Comparison of ENCODE assay signal across 24 cellular contexts in the genomic region with DNA sequence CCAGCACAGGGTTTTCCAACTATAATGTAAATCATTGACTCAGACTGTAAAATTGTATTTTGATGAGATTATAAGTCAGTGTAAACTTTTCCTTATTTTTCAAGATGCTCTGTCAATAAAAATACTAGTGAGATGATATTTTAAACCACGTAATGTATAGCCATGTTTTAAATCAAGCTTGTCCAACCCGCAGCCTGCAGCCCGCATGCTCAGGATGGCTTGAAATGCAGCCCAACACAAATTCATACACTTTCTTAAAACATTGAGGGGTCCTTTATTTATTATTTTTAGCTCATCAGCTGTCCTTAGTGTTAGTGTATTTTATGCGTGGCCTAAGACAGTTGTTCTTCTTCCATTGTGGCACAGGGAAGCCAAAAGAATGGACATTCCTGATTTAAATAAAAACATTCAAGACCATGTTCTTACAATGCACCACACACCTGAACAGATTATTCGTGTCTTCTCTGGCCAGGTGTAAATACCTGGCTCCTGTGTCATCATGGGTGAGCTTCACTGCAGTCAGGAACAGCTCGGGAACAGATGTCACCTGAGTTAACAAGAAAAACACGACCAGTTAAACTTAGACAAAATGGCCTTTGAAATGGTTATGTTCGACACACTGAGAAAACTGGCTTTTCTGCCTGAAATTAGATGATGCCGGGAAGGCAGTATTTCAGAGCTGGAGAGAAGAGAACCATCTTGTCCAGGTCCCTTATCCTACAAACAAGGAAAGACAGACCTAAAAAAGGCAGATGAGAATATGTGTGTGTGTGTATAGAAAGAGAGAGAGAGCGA.
"Had no signal": no experiment of that assay in that cellular context is flagged by ENCODE, and none has a peak within 500 bp of the region (broad histone marks: within the 10 kb centered on the region; RNA-seq: fewer than 3 reads in every experiment).

No MANE protein-coding gene starts in this region.

- H3K27me3 Mint-ChIP-seq: memory B cell; naive B cell; natural killer cell treated with Interleukin-12 subunit alpha and Interleukin-12 subunit beta and Interleukin-15 and Interleukin-18, amount 100 ng/mL, for 72 hours; progenitor cell of endocrine pancreas; stimulated activated naive B cell treated with anti-CD40 and anti-IgM and Interleukin-4, amounts not matched to agents 10 μg/mL and 1 μg/mL and 100 μg/mL, for 72 hours; stimulated activated naive CD8-positive, alpha-beta T cell treated with anti-CD3 and anti-CD28 coated beads, Interleukin-15, Interleukin-2, amounts not matched to agents 100 ng/mL and 50 ng/mL, for 24 hours had no signal

- H3K36me3 ChIP-seq: uterus had no signal

- H3K4me3 ChIP-seq: dorsolateral prefrontal cortex, esophagus squamous epithelium, lower lobe of right lung, mucosa of descending colon, right lobe of liver, thoracic aorta, tibial nerve, upper lobe of right lung, uterus had no signal

- H3K27me3 ChIP-seq: dorsolateral prefrontal cortex, esophagus squamous epithelium, neutrophil, right lobe of liver, tibial nerve, upper lobe of right lung, uterus had no signal

- H3K27ac Mint-ChIP-seq: memory B cell; naive B cell; natural killer cell treated with Interleukin-12 subunit alpha and Interleukin-12 subunit beta and Interleukin-15 and Interleukin-18, amount 100 ng/mL, for 72 hours; progenitor cell of endocrine pancreas; stimulated activated naive B cell treated with anti-CD40 and anti-IgM and Interleukin-4, amounts not matched to agents 10 μg/mL and 1 μg/mL and 100 μg/mL, for 72 hours; stimulated activated naive CD8-positive, alpha-beta T cell treated with anti-CD3 and anti-CD28 coated beads, Interleukin-15, Interleukin-2, amounts not matched to agents 100 ng/mL and 50 ng/mL, for 24 hours had no signal

- H3K9me3 ChIP-seq: esophagus squamous epithelium, lower lobe of right lung, mucosa of descending colon, neutrophil, right lobe of liver, thoracic aorta, tibial nerve, upper lobe of right lung, uterus had no signal

- H3K27ac ChIP-seq: dorsolateral prefrontal cortex, esophagus squamous epithelium, lower lobe of right lung, neutrophil, parathyroid adenoma, right lobe of liver, thoracic aorta, tibial nerve, upper lobe of right lung, uterus had no signal

- H3K4me1 ChIP-seq: parathyroid adenoma had no signal

- DNase-seq: cerebellar nuclear complex; dorsolateral prefrontal cortex; effector CD4-positive, alpha-beta T cell; erythroblast; esophagus squamous epithelium; head of caudate nucleus; left ventricle myocardium superior; lower lobe of right lung; mucosa of descending colon; naive B cell; right lobe of liver; stimulated activated CD4-positive, alpha-beta T cell treated with anti-CD3 and anti-CD28 coated beads, Interleukin-2, amount 100 ng/mL, for 48 hours; stimulated activated naive B cell treated with anti-CD40 and anti-IgM and Interleukin-4, amounts not matched to agents 10 μg/mL and 1 μg/mL and 100 μg/mL, for 72 hours; upper lobe of right lung; uterus had no signal

- H3K4me3 Mint-ChIP-seq: memory B cell; natural killer cell treated with Interleukin-12 subunit alpha and Interleukin-12 subunit beta and Interleukin-15 and Interleukin-18, amount 100 ng/mL, for 72 hours; neural crest cell; stimulated activated naive B cell treated with anti-CD40 and anti-IgM and Interleukin-4, amounts not matched to agents 10 μg/mL and 1 μg/mL and 100 μg/mL, for 72 hours; stimulated activated naive CD8-positive, alpha-beta T cell treated with anti-CD3 and anti-CD28 coated beads, Interleukin-15, Interleukin-2, amounts not matched to agents 100 ng/mL and 50 ng/mL, for 24 hours had no signal

- H2AFZ ChIP-seq: parathyroid adenoma had no signal

- H3K9me3 Mint-ChIP-seq: memory B cell; naive B cell; natural killer cell treated with Interleukin-12 subunit alpha and Interleukin-12 subunit beta and Interleukin-15 and Interleukin-18, amount 100 ng/mL, for 72 hours; neural crest cell; stimulated activated naive CD8-positive, alpha-beta T cell treated with anti-CD3 and anti-CD28 coated beads, Interleukin-15, Interleukin-2, amounts not matched to agents 100 ng/mL and 50 ng/mL, for 24 hours had no signal

- H3K9ac ChIP-seq: parathyroid adenoma had no signal
